ENCODE assay signal across 33 cellular contexts in the genomic region with DNA sequence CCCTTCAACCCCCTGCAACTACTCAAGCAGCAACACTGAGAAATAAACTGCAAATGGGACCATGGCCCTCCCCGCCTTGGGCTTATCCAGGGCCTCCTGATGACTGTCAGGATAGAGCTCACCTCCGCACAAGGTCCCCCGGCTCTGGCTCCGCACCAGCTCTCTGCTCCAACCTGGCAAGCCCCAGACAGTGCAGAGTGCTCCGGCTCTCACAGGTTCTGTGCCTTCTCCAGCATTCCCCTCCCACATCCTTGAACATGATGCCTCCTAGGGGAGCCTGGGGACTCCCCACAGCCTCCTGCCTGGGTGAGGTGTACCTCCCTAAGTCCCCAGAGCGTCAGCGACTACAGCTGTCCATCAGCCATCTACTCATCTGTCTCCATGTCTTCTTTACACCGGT.
"Had no signal": no experiment of that assay in that cellular context is flagged by ENCODE, and none has a peak within 500 bp of the region (broad histone marks: within the 10 kb centered on the region; RNA-seq: fewer than 3 reads in every experiment).

No MANE protein-coding gene starts in this region.

- H3K4me1 ChIP-seq: esophagus muscularis mucosa, foreskin keratinocyte, gastrocnemius medialis, heart left ventricle had no signal

- H3K9me3 Mint-ChIP-seq: activated CD4-positive, alpha-beta T cell treated with anti-CD3 and anti-CD28 coated beads, Interleukin-2, amount 10 ng/mL, durations not matched to agents 7 days and 5 days; activated CD8-positive, alpha-beta T cell treated with anti-CD3 and anti-CD28 coated beads for 36 hours; activated T-helper 17 cell treated with anti-CD3 and anti-CD28 coated beads, Interleukin-2, amount 50 U/mL, for 72 hours; effector memory CD8-positive, alpha-beta T cell; T-helper 2 cell treated with Interferon-gamma antibody and Interleukin-4, amounts not matched to agents 5 μg/mL and 100 μg/mL, for 36 hours had no signal

- H3K27ac Mint-ChIP-seq: activated CD4-positive, alpha-beta T cell treated with anti-CD3 and anti-CD28 coated beads, Interleukin-2, amount 10 ng/mL, durations not matched to agents 7 days and 5 days; activated CD8-positive, alpha-beta T cell treated with anti-CD3 and anti-CD28 coated beads for 36 hours; activated naive CD8-positive, alpha-beta T cell; activated T-helper 17 cell treated with anti-CD3 and anti-CD28 coated beads, Interleukin-2, amount 50 U/mL, for 72 hours; effector memory CD8-positive, alpha-beta T cell; T-helper 17 cell; T-helper 2 cell treated with Interferon-gamma antibody and Interleukin-4, amounts not matched to agents 5 μg/mL and 100 μg/mL, for 36 hours had no signal

- H3K27me3 ChIP-seq: adrenal gland, body of pancreas, esophagus muscularis mucosa, foreskin keratinocyte, gastrocnemius medialis, heart left ventricle had no signal

- H3K4me3 Mint-ChIP-seq: activated CD4-positive, alpha-beta T cell treated with anti-CD3 and anti-CD28 coated beads, Interleukin-2, amount 10 ng/mL, durations not matched to agents 7 days and 5 days; activated CD8-positive, alpha-beta T cell treated with anti-CD3 and anti-CD28 coated beads for 36 hours; activated naive CD8-positive, alpha-beta T cell; activated T-cell treated with anti-CD3 and anti-CD28 coated beads, Interleukin-2, amount 50 U/mL, for 4 hours; activated T-helper 17 cell treated with anti-CD3 and anti-CD28 coated beads, Interleukin-2, amount 50 U/mL, for 72 hours; effector memory CD8-positive, alpha-beta T cell; T-helper 17 cell; T-helper 2 cell treated with Interferon-gamma antibody and Interleukin-4, amounts not matched to agents 5 μg/mL and 100 μg/mL, for 36 hours had no signal

- ATAC-seq: activated CD8-positive, alpha-beta T cell treated with anti-CD3 and anti-CD28 coated beads for 36 hours; activated T-cell treated with anti-CD3 and anti-CD28 coated beads, Interleukin-2, amount 50 U/mL, for 4 hours; activated T-helper 17 cell treated with anti-CD3 and anti-CD28 coated beads, Interleukin-2, amount 50 U/mL, for 72 hours; body of pancreas; effector memory CD8-positive, alpha-beta T cell; gastrocnemius medialis; T-helper 17 cell had no signal

- H3K4me1 Mint-ChIP-seq: activated CD4-positive, alpha-beta T cell treated with anti-CD3 and anti-CD28 coated beads, Interleukin-2, amount 10 ng/mL, durations not matched to agents 7 days and 5 days; activated T-helper 17 cell treated with anti-CD3 and anti-CD28 coated beads, Interleukin-2, amount 50 U/mL, for 72 hours had no signal

- H3K36me3 ChIP-seq: adrenal gland, esophagus muscularis mucosa, gastrocnemius medialis, heart left ventricle, WERI-Rb-1 had no signal

- H3K36me3 Mint-ChIP-seq: activated naive CD8-positive, alpha-beta T cell had no signal

- H3K27me3 Mint-ChIP-seq: activated CD8-positive, alpha-beta T cell treated with anti-CD3 and anti-CD28 coated beads for 36 hours; activated naive CD8-positive, alpha-beta T cell; activated T-helper 17 cell treated with anti-CD3 and anti-CD28 coated beads, Interleukin-2, amount 50 U/mL, for 72 hours had no signal

- H3K9me3 ChIP-seq: adrenal gland, body of pancreas, esophagus muscularis mucosa, gastrocnemius medialis, heart left ventricle had no signal

- DNase-seq: activated CD4-positive, alpha-beta T cell treated with anti-CD3 and anti-CD28 coated beads for 4 hours; activated CD4-positive, alpha-beta T cell treated with anti-CD3 and anti-CD28 coated beads, Interleukin-2, amount 10 ng/mL, durations not matched to agents 7 days and 5 days; activated CD4-positive, alpha-beta T cell treated with anti-CD3 and anti-CD28 coated beads, Interleukin-2, amount 50 U/mL, for 4 hours; activated CD4-positive, CD25-positive, alpha-beta regulatory T cell; activated CD4-positive, CD25-positive, alpha-beta regulatory T cell treated with anti-CD3 and anti-CD28 coated beads, Interleukin-2, amount 50 U/mL, for 72 hours; activated CD8-positive, alpha-beta memory T cell treated with anti-CD3 and anti-CD28 coated beads for 24 hours; activated CD8-positive, alpha-beta T cell treated with anti-CD3 and anti-CD28 coated beads for 36 hours; activated effector memory CD4-positive, alpha-beta T cell treated with Interleukin-2 at 50 U/mL for 16 hours; activated gamma-delta T cell treated with Interleukin-2 at 50 U/mL for 16 hours; activated naive CD4-positive, alpha-beta T cell treated with anti-CD3 and anti-CD28 coated beads, Interleukin-2, amount 50 U/mL, for 16 hours; activated naive CD4-positive, alpha-beta T cell treated with Interleukin-2 at 50 U/mL for 16 hours; activated T-cell treated with anti-CD3 and anti-CD28 coated beads, Interleukin-2, amount 50 U/mL, for 4 hours; adrenal gland; amygdala; aorta; body of pancreas; cortex of kidney; dermis blood vessel endothelial cell; effector CD4-positive, alpha-beta T cell; effector memory CD8-positive, alpha-beta T cell; erythroblast; foreskin keratinocyte; gastrocnemius medialis; glutamatergic neuron; heart left ventricle; T-helper 1 cell; T-helper 17 cell; T1000; WERI-Rb-1 had no signal

- H3K27ac ChIP-seq: adrenal gland, body of pancreas, esophagus muscularis mucosa, foreskin keratinocyte, gastrocnemius medialis, heart left ventricle, WERI-Rb-1 had no signal

- H3K4me3 ChIP-seq: adrenal gland, body of pancreas, esophagus muscularis mucosa, gastrocnemius medialis, heart left ventricle had no signal
